Comparison of ENCODE assay signal across 8 cellular contexts in the genomic region with DNA sequence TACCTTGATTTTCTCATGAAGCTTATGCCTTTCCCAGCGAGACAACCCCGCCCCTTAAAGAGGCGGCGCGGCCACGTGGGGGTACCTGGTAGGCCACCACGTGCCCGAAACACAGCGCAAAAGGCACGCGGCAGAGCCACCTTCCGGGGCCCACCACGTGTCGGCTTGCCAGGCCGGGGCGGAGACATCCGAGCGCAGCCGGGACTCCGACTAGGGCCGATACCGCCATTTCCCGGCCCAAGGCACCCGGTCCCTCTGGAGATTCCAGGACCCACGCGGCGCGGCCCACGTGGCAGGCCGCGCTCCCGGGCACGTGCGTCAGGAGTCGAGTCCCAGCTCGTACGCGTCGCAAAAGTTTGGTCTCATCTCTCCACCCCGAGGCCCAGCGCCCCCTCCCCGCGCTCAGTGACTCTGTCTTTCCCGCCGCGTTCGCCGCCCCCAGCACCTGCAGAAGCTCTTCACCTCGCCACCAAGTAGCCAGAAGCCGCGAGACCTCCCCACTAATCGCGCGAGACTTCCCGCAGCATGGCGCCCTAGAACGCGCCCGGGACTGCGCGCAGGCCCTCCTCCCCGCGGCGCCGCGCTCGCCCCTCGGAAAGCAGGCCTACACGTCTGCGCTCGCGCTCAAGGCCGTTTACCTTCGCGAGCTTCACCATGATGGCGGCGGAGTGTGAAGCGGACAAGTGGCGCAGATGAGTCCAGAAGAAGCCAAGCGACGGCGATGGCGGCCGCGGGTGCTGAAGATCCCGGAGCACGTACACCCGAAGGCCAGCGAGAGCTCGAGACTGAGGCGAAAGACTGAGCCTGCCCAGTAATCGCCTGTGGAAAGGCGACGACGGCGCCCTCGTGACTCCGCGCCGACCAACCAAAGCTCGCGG. TPM values are rescaled to one million over a fixed set of nuclear protein-coding genes. Genes with fewer than 3 reads are reported as not detected.
DNase-seq lines count a peak whose midpoint lies in the region; ATAC-seq and TF ChIP-seq lines count a peak whose summit lies in the region.

A gene with protein sequence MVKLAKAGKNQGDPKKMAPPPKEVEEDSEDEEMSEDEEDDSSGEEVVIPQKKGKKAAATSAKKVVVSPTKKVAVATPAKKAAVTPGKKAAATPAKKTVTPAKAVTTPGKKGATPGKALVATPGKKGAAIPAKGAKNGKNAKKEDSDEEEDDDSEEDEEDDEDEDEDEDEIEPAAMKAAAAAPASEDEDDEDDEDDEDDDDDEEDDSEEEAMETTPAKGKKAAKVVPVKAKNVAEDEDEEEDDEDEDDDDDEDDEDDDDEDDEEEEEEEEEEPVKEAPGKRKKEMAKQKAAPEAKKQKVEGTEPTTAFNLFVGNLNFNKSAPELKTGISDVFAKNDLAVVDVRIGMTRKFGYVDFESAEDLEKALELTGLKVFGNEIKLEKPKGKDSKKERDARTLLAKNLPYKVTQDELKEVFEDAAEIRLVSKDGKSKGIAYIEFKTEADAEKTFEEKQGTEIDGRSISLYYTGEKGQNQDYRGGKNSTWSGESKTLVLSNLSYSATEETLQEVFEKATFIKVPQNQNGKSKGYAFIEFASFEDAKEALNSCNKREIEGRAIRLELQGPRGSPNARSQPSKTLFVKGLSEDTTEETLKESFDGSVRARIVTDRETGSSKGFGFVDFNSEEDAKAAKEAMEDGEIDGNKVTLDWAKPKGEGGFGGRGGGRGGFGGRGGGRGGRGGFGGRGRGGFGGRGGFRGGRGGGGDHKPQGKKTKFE (minus strand): TSS at position 787 of the 878 bp plus-strand sequence. CDS start 131 bp downstream, at position 656.

- H3K4me3 ChIP-seq in AG09309 (ENCODE audit: control insufficient read depth, low read depth, low read length) (peak within 1 kb of the TSS; percentile 91), choroid plexus epithelial cell (ENCODE audit: low read depth, low read length) (peak within 1 kb of the TSS; percentile 99)

- DNase-seq in AG09309 (ENCODE audit: low read depth), result peak; percentile 90
- peak; percentile 92 to 99 for DNase-seq in NCI-H446 (lab: John Stamatoyannopoulos, UW)
- DNase-seq in activated CD4-positive, alpha-beta T cell treated with anti-CD3 and anti-CD28 coated beads for 24 hours (ENCODE audit: low read depth in 2 of 2), result peak; percentile 75 to 78
- peak; percentile 87 for DNase-seq in choroid plexus epithelial cell (ENCODE audit: low read depth)
- peak; percentile 77 for DNase-seq in left lobe of liver (ENCODE audit: low spot score)
- DNase-seq in stimulated activated CD4-positive, alpha-beta T cell treated with anti-CD3 and anti-CD28 coated beads, Interleukin-4, amount 100 ng/mL, for 24 hours, result peak; percentile 89

- TF ChIP-seq CTCF in AG09309 (IDR thresholded peaks at IDR 0.05; ENCODE audit: control insufficient read depth, insufficient read depth, low read depth, low read length, missing control alignments) (no peak), choroid plexus epithelial cell (conservative IDR thresholded peaks at IDR 0.05; ENCODE audit: low read depth, low read length) (no peak)

- ATAC-seq in GM19025 (IDR thresholded peaks at IDR 0.05; ENCODE audit: low read depth, unreplicated experiment), result peak; percentile 84
- ATAC-seq in HG03342 (IDR thresholded peaks at IDR 0.05; ENCODE audit: unreplicated experiment), result peak; percentile 89
- peak; percentile 58 for ATAC-seq in left lobe of liver

RNA-seq across cellular contexts. Expression of the gene that starts here (rescaled TPM):
- total RNA-seq in left lobe of liver, result 126 TPM

Comparison
In these comparisons a context has a peak if more than half of its experiments do, and no peak if none do; other contexts are left out.
1. Peak in every context shown above with its lines: DNase-seq, ATAC-seq and H3K4me3 ChIP-seq.